ENCODE assay signal across 1 cellular context in genomic region chr6:7974932-7975763, GRCh38.
TF ChIP-seq lines count a peak whose summit lies in the region.

No MANE protein-coding gene starts in this region.

TF ChIP-seq in HEK293, 187 proteins besides CTCF, POLR2A, EP300 and RAD21 (continued from another document):
- peak; percentile 50 for TF ChIP-seq ZNF518A (tag by site-specific recombination; conservative IDR thresholded peaks at IDR 0.05; ENCODE audit: low read depth)
- TF ChIP-seq, protein P1, sequence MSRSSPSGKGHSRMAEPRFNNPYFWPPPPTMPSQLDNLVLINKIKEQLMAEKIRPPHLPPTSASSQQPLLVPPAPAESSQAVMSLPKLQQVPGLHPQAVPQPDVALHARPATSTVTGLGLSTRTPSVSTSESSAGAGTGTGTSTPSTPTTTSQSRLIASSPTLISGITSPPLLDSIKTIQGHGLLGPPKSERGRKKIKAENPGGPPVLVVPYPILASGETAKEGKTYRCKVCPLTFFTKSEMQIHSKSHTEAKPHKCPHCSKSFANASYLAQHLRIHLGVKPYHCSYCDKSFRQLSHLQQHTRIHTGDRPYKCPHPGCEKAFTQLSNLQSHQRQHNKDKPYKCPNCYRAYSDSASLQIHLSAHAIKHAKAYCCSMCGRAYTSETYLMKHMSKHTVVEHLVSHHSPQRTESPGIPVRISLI (tag by site-specific recombination; IDR thresholded peaks at IDR 0.05) = 0 out of 2 replicates have a peak, but pooled peaks have one; percentile 21
